16 cellular contexts compared by ENCODE assay signal in genomic region chr19:17227798-17228367, GRCh38. TPM values are rescaled to one million over a fixed set of nuclear protein-coding genes. Genes with fewer than 3 reads are reported as not detected.
DNase-seq lines count a peak whose midpoint lies in the region; ATAC-seq and TF ChIP-seq lines count a peak whose summit lies in the region.
"Had no signal": no experiment of that assay in that cellular context is flagged by ENCODE, and none has a peak within 500 bp of the region (broad histone marks: within the 10 kb centered on the region; RNA-seq: fewer than 3 reads in every experiment).

No MANE protein-coding gene starts in this region.

- peaks cover 21% of the 10 kb centered on the region for H3K4me1 ChIP-seq in OCI-LY1 (ENCODE audit: insufficient read depth, low read length, severe bottlenecking)
- peaks cover 6% of the 10 kb centered on the region for H3K4me1 ChIP-seq in iPS-15b (ENCODE audit: control insufficient read depth, insufficient read depth, low read length)
- peaks cover 12 to 23% (median 23%) of the 10 kb centered on the region in 4 donors for H3K4me1 ChIP-seq in stomach
- peaks cover 4% of the 10 kb centered on the region; the same call in 1 of the 2 replicates for H3K4me1 ChIP-seq in MM.1S (ENCODE audit: low read length)
- H3K4me1 ChIP-seq: colonic mucosa had no signal

- CTCF ChIA-PET in activated CD4-positive, alpha-beta T cell treated with anti-CD3 and anti-CD28 coated beads, Interleukin-2, amount 10 ng/mL, durations not matched to agents 7 days and 5 days (lab: Charles Lee) = interaction anchor here (2.6 kb wide), 1 partner anchor 8 kb away, joined by 13 read pairs; no protein-coding TSS in a partner anchor

- H3K9ac ChIP-seq in OCI-LY1 (ENCODE audit: low read length) (no peak overlapping the region), iPS-15b (ENCODE audit: low read depth, low read length) (peak overlapping the region; percentile 24), MM.1S (ENCODE audit: low read length) (no peak overlapping the region)

- TF ChIP-seq EP300 in stomach (IDR thresholded peaks at IDR 0.05) = no peak

- 64 to 84% (median 74%) methylated on average over 11 to 13 of the region's 13 CpGs for WGBS in stomach, 5 donors

- TF ChIP-seq CTCF in OCI-LY1 (IDR thresholded peaks at IDR 0.05; ENCODE audit: low read length) = no peak
- TF ChIP-seq CTCF in stomach (IDR thresholded peaks at IDR 0.05) = no peak
- no peak for TF ChIP-seq CTCF in MM.1S (IDR thresholded peaks at IDR 0.05; ENCODE audit: low read length)

- POLR2A ChIA-PET in activated CD4-positive, alpha-beta T cell treated with anti-CD3 and anti-CD28 coated beads, Interleukin-2, amount 10 ng/mL, durations not matched to agents 7 days and 5 days (lab: Charles Lee) = no interaction called here

- peaks cover 5% of the 10 kb centered on the region for H3K36me3 Mint-ChIP-seq in activated CD4-positive, alpha-beta T cell treated with anti-CD3 and anti-CD28 coated beads, Interleukin-2, amount 10 ng/mL, durations not matched to agents 7 days and 5 days (ENCODE audit: low read depth)

- H3K27ac ChIP-seq in OCI-LY1 (ENCODE audit: low read depth, low read length, poor library complexity, severe bottlenecking) (no peak overlapping the region), stomach (peak overlapping the region in 3 of 5 donors; percentile 9 to 93 (median 93)), MM.1S (ENCODE audit: low read length) (no peak overlapping the region)
- H3K27ac ChIP-seq: colonic mucosa had no signal

- no peak overlapping the region for H3K27ac Mint-ChIP-seq in activated CD4-positive, alpha-beta T cell treated with anti-CD3 and anti-CD28 coated beads, Interleukin-2, amount 10 ng/mL, durations not matched to agents 7 days and 5 days

- no peak overlapping the region for H2AFZ ChIP-seq in OCI-LY1 (ENCODE audit: low read length)
- no peak overlapping the region for H2AFZ ChIP-seq in MM.1S (ENCODE audit: low read length)

- H3K9me2 ChIP-seq in OCI-LY1 (ENCODE audit: low read depth, low read length) (no peaks in the 10 kb centered on the region), MM.1S (replicated peaks; ENCODE audit: insufficient read depth, low read length) (no peaks in the 10 kb centered on the region)

- H3K36me3 ChIP-seq in OCI-LY1 (ENCODE audit: insufficient read depth, low read length) (peaks cover 27% of the 10 kb centered on the region; the same call in 1 of the 2 replicates), iPS-15b (ENCODE audit: control insufficient read depth, insufficient read depth, low read length) (peaks cover 11% of the 10 kb centered on the region), stomach (peaks cover 12 to 42% (median 41%) of the 10 kb centered on the region in 4 donors), MM.1S (replicated peaks; ENCODE audit: insufficient read depth, low read length) (no peaks in the 10 kb centered on the region)
- H3K36me3 ChIP-seq: prostate gland had no signal

- H3K4me3 ChIP-seq in OCI-LY1 (ENCODE audit: low read depth, low read length, poor library complexity, severe bottlenecking) (peak overlapping the region; percentile 26), iPS-15b (ENCODE audit: low read depth, low read length) (peak overlapping the region; percentile 41), stomach (no peak overlapping the region), MM.1S (ENCODE audit: low read length) (no peak overlapping the region)

- no peak for ATAC-seq in HG02870 (IDR thresholded peaks at IDR 0.05; ENCODE audit: unreplicated experiment)
- ATAC-seq: activated T-cell treated with anti-CD3 and anti-CD28 coated beads, Interleukin-2, amount 50 U/mL, for 4 hours had no signal

- H3K27me3 ChIP-seq in OCI-LY1 (ENCODE audit: insufficient read depth, low read length) (no peaks in the 10 kb centered on the region), iPS-15b (ENCODE audit: control insufficient read depth, insufficient read depth, low read length) (no peaks in the 10 kb centered on the region), stomach (no peaks in the 10 kb centered on the region), MM.1S (replicated peaks; ENCODE audit: insufficient read depth, low read length) (no peaks in the 10 kb centered on the region; the same call in 1 of the 2 replicates)
- H3K27me3 ChIP-seq: colonic mucosa had no signal

- no peaks in the 10 kb centered on the region for H3K27me3 Mint-ChIP-seq in activated CD4-positive, alpha-beta T cell treated with anti-CD3 and anti-CD28 coated beads, Interleukin-2, amount 10 ng/mL, durations not matched to agents 7 days and 5 days

- H3K4me1 Mint-ChIP-seq in activated CD4-positive, alpha-beta T cell treated with anti-CD3 and anti-CD28 coated beads, Interleukin-2, amount 10 ng/mL, durations not matched to agents 7 days and 5 days = peaks cover 8% of the 10 kb centered on the region

- H3F3A ChIP-seq in OCI-LY1 (ENCODE audit: insufficient read depth, low read length) (no peaks in the 10 kb centered on the region), MM.1S (ENCODE audit: insufficient read depth, low read length) (no peaks in the 10 kb centered on the region)

- H3K9me3 Mint-ChIP-seq in activated CD4-positive, alpha-beta T cell treated with anti-CD3 and anti-CD28 coated beads, Interleukin-2, amount 10 ng/mL, durations not matched to agents 7 days and 5 days = no peaks in the 10 kb centered on the region
- H3K9me3 Mint-ChIP-seq: activated T-cell treated with anti-CD3 and anti-CD28 coated beads, Interleukin-2, amount 50 U/mL, for 4 hours had no signal

- no peak overlapping the region; the same call in 1 of the 2 replicates for H3K4me2 ChIP-seq in OCI-LY1 (ENCODE audit: low read length)
- no peak overlapping the region for H3K4me2 ChIP-seq in MM.1S (ENCODE audit: low read depth, low read length)

- DNase-seq in activated CD4-positive, alpha-beta T cell treated with anti-CD3 and anti-CD28 coated beads, Interleukin-2, amount 10 ng/mL, durations not matched to agents 7 days and 5 days = no peak
- no peak for DNase-seq in activated CD4-positive, alpha-beta T cell treated with anti-CD3 and anti-CD28 coated beads for 48 hours
- DNase-seq in stomach = no peak
- DNase-seq in GM19240 (ENCODE audit: insufficient read length, low spot score) = no peak
- DNase-seq in MM.1S = no peak
- DNase-seq: activated CD4-positive, alpha-beta T cell treated with anti-CD3 and anti-CD28 coated beads, Interleukin-2, amount 50 U/mL, for 4 hours; activated T-cell treated with anti-CD3 and anti-CD28 coated beads, Interleukin-2, amount 50 U/mL, for 4 hours; amniotic stem cell; colonic mucosa; glutamatergic neuron; NCI-H2029; SHP77 treated with DMSO at 0.1 percent for 48 hours had no signal

- H3K79me2 ChIP-seq in OCI-LY1 (ENCODE audit: insufficient read depth, low read length) (no peaks in the 10 kb centered on the region), MM.1S (ENCODE audit: low read length) (no peaks in the 10 kb centered on the region)

- intact Hi-C loops in stomach (cut with DNase I; ENCODE audit: low total_unique reads) = no loop called here

- H3K9me3 ChIP-seq in OCI-LY1 (ENCODE audit: low read length) (no peaks in the 10 kb centered on the region), iPS-15b (ENCODE audit: control insufficient read depth, insufficient read depth, low read length) (no peaks in the 10 kb centered on the region), stomach (no peaks in the 10 kb centered on the region), MM.1S (replicated peaks; ENCODE audit: insufficient read depth, low read length) (no peaks in the 10 kb centered on the region)
- H3K9me3 ChIP-seq: colonic mucosa, prostate gland had no signal

- H4K20me1 ChIP-seq in OCI-LY1 (ENCODE audit: insufficient read depth, low read length) (no peaks in the 10 kb centered on the region), MM.1S (ENCODE audit: insufficient read depth, low read length) (no peaks in the 10 kb centered on the region)

- H3K4me3 Mint-ChIP-seq in activated CD4-positive, alpha-beta T cell treated with anti-CD3 and anti-CD28 coated beads, Interleukin-2, amount 10 ng/mL, durations not matched to agents 7 days and 5 days = peak overlapping the region; percentile 19

- no peak for TF ChIP-seq POLR2A in stomach (IDR thresholded peaks at IDR 0.05)

RNA-seq across cellular contexts. Expression of gene OCEL1, which starts 1.9 kb away (rescaled TPM):
- total RNA-seq in activated CD4-positive, alpha-beta T cell treated with anti-CD3 and anti-CD28 coated beads, Interleukin-2, amount 10 ng/mL, durations not matched to agents 7 days and 5 days = 10 to 100 TPM; 19.6 to 23.1 TPM
- total RNA-seq in stomach = 10 to 100 TPM in 1 of 5 donors, 1 to 10 TPM in 4; 4.7 to 13.0 (median 8.3) TPM
- polyA plus RNA-seq in stomach = 10 to 100 TPM; 25.9 to 43.2 (median 39.7) TPM

RNA-seq across cellular contexts. Expression of gene USE1, which starts 12.7 kb away (rescaled TPM):
- total RNA-seq in activated CD4-positive, alpha-beta T cell treated with anti-CD3 and anti-CD28 coated beads, Interleukin-2, amount 10 ng/mL, durations not matched to agents 7 days and 5 days = 10 to 100 TPM; 23.3 to 24.7 TPM
- total RNA-seq in stomach = 100 to 1,000 TPM in 1 of 5 donors, 10 to 100 TPM in 3, not detected in 1; 16.2 to 113 (median 22.1) TPM
- polyA plus RNA-seq in stomach = 10 to 100 TPM; 55.3 to 68.6 (median 64.9) TPM

RNA-seq across cellular contexts. Expression of gene NR2F6, which starts 17.8 kb away (rescaled TPM):
- total RNA-seq in activated CD4-positive, alpha-beta T cell treated with anti-CD3 and anti-CD28 coated beads, Interleukin-2, amount 10 ng/mL, durations not matched to agents 7 days and 5 days = 1 to 10 TPM; 3.6 to 3.8 TPM
- 100 to 1,000 TPM in 1 of 5 donors, 10 to 100 TPM in 4; 35.3 to 641 (median 47.3) TPM for total RNA-seq in stomach
- polyA plus RNA-seq in stomach = 10 to 100 TPM; 34.4 to 57.9 (median 45.0) TPM

RNA-seq across cellular contexts. Expression of gene USHBP1, which starts 36.7 kb away (rescaled TPM):
- total RNA-seq in activated CD4-positive, alpha-beta T cell treated with anti-CD3 and anti-CD28 coated beads, Interleukin-2, amount 10 ng/mL, durations not matched to agents 7 days and 5 days = under 1 TPM in 1 of 2 experiments, not detected in 1; 0.27 TPM
- 1 to 10 TPM in 3 of 5 donors, not detected in 2; 3.3 to 7.7 (median 4.5) TPM for total RNA-seq in stomach
- 1 to 10 TPM; 2.1 to 4.1 (median 3.5) TPM for polyA plus RNA-seq in stomach

RNA-seq across cellular contexts. Expression of gene BABAM1, which starts 39.4 kb away (rescaled TPM):
- 100 to 1,000 TPM; 111 to 113 TPM for total RNA-seq in activated CD4-positive, alpha-beta T cell treated with anti-CD3 and anti-CD28 coated beads, Interleukin-2, amount 10 ng/mL, durations not matched to agents 7 days and 5 days
- total RNA-seq in stomach = 100 to 1,000 TPM in 2 of 5 donors, 10 to 100 TPM in 3; 26.2 to 146 (median 59.7) TPM
- polyA plus RNA-seq in stomach = 10 to 100 TPM; 66.3 to 87.1 (median 79.9) TPM

Comparison
In these comparisons a context has a peak if more than half of its experiments do, and no peak if none do; other contexts are left out.
1. H3K27ac ChIP-seq: peak in stomach (3 of 5); none in OCI-LY1 (single experiment) and MM.1S (single experiment).
2. H3K4me3 ChIP-seq: peak in OCI-LY1 (single experiment) and iPS-15b (single experiment); none in stomach (0 of 4) and MM.1S (single experiment).
3. RNA of gene NR2F6, which starts 17.8 kb away (total RNA-seq): 35.3 to 641 TPM in stomach; 3.6 to 3.8 TPM in activated CD4-positive, alpha-beta T cell treated with anti-CD3 and anti-CD28 coated beads, Interleukin-2, amount 10 ng/mL, durations not matched to agents 7 days and 5 days; every median in the first group is over 4 times any median in the second.